In genomic region chr4:4985844-4986243, GRCh38 we compare ENCODE assay signal across 15 cellular contexts. TPM values are rescaled to one million over a fixed set of nuclear protein-coding genes. Genes with fewer than 3 reads are reported as not detected.
DNase-seq lines count a peak whose midpoint lies in the region; ATAC-seq and TF ChIP-seq lines count a peak whose summit lies in the region.
"Had no signal": no experiment of that assay in that cellular context is flagged by ENCODE, and none has a peak within 500 bp of the region (broad histone marks: within the 10 kb centered on the region; RNA-seq: fewer than 3 reads in every experiment).

No MANE protein-coding gene starts in this region.

- H3K4me3 ChIP-seq in NB4 (ENCODE audit: low read depth, low read length) (no peak overlapping the region), endodermal cell (ENCODE audit: low read length) (no peak overlapping the region), retinal pigment epithelial cell (ENCODE audit: low read length) (no peak overlapping the region)
- H3K4me3 ChIP-seq: ascending aorta, BLaER1, esophagus squamous epithelium, thoracic aorta had no signal

- H3K4me3 Mint-ChIP-seq in endodermal cell (no peak overlapping the region), T-helper 17 cell (no peak overlapping the region)

- H3K4me1 Mint-ChIP-seq in endodermal cell (no peaks in the 10 kb centered on the region), T-helper 17 cell (peaks cover 7% of the 10 kb centered on the region)

- H3K27me3 Mint-ChIP-seq in endodermal cell (ENCODE audit: insufficient read depth) (no peaks in the 10 kb centered on the region), T-helper 17 cell (peaks cover 38% of the 10 kb centered on the region)

- H3K36me3 Mint-ChIP-seq in endodermal cell (ENCODE audit: low read depth) (no peaks in the 10 kb centered on the region), T-helper 17 cell (ENCODE audit: low read depth) (peaks cover 9% of the 10 kb centered on the region)

- H3K9me3 ChIP-seq in endodermal cell (ENCODE audit: control insufficient read depth, low read length), result no peaks in the 10 kb centered on the region
- H3K9me3 ChIP-seq in T-helper 17 cell (ENCODE audit: control insufficient read depth, low read length, poor library complexity, severe bottlenecking), result no peaks in the 10 kb centered on the region
- H3K9me3 ChIP-seq: ascending aorta, BLaER1, esophagus squamous epithelium, thoracic aorta had no signal

- no peaks in the 10 kb centered on the region for H3K9me3 Mint-ChIP-seq in endodermal cell

- H3K4me1 ChIP-seq in endodermal cell (ENCODE audit: control insufficient read depth, insufficient read depth, low read length), result no peaks in the 10 kb centered on the region
- H3K4me1 ChIP-seq: BLaER1 had no signal

- no peaks in the 10 kb centered on the region for H3K27me3 ChIP-seq in endodermal cell (ENCODE audit: control insufficient read depth, insufficient read depth, low read length, poor library complexity, severe bottlenecking)
- H3K27me3 ChIP-seq: ascending aorta, BLaER1, esophagus squamous epithelium had no signal

- WGBS in endodermal cell (ENCODE audit: insufficient coverage in 1 of 2, insufficient read length in 1 of 2), 2 experiments, result 80 to 82% methylated on average over 1 of the region's 1 CpG

- DNase-seq in SIG-M5 treated with dmso at 0.1 percent for 504 hours (lab: John Stamatoyannopoulos, UW; ENCODE audit: unreplicated experiment) (peak; percentile 1), SIG-M5 (lab: John Stamatoyannopoulos, UW) (no peak), NB4 (ENCODE audit: low read depth) (peak; percentile 57), endodermal cell (peak; percentile 69), retinal pigment epithelial cell (ENCODE audit: low read depth) (no peak), ureter (ENCODE audit: low spot score) (no peak), T-helper 17 cell (no peak)
- DNase-seq: esophagus squamous epithelium, T-helper 2 cell had no signal

- no peaks in the 10 kb centered on the region for H3K36me3 ChIP-seq in endodermal cell (ENCODE audit: control insufficient read depth, insufficient read depth, low read length)
- H3K36me3 ChIP-seq: ascending aorta, BLaER1, esophagus squamous epithelium, thoracic aorta had no signal

- H3K9ac ChIP-seq in endodermal cell (ENCODE audit: extremely low read depth, low read length, poor library complexity, severe bottlenecking), result no peak overlapping the region
- H3K9ac ChIP-seq: BLaER1 had no signal

- TF ChIP-seq POLR2A in NB4 (IDR thresholded peaks at IDR 0.05; ENCODE audit: extremely low read depth, insufficient read length), result no peak

- ATAC-seq in GM21576 (IDR thresholded peaks at IDR 0.05; ENCODE audit: unreplicated experiment) (no peak), T-helper 17 cell (no peak)

- H3K27ac ChIP-seq in endodermal cell (ENCODE audit: low read depth, low read length), result no peak overlapping the region
- H3K27ac ChIP-seq: ascending aorta, BLaER1, esophagus squamous epithelium, thoracic aorta had no signal

- TF ChIP-seq CTCF in NB4 (IDR thresholded peaks at IDR 0.05; ENCODE audit: low read depth, low read length) (peak; percentile 62), endodermal cell (conservative IDR thresholded peaks at IDR 0.05) (peak; percentile 67), retinal pigment epithelial cell (conservative IDR thresholded peaks at IDR 0.05; ENCODE audit: low read depth, low read length) (peak; percentile 41)

- H3K27ac Mint-ChIP-seq in endodermal cell, result no peak overlapping the region
- H3K27ac Mint-ChIP-seq in T-helper 17 cell, result no peak overlapping the region
- H3K27ac Mint-ChIP-seq: progenitor cell of endocrine pancreas had no signal

RNA-seq across cellular contexts. Expression of gene CYTL1, which starts 33.4 kb away (rescaled TPM):
- total RNA-seq in endodermal cell (1 to 10 TPM; 2.2 to 3.7 TPM), ureter (3.0 TPM), T-helper 17 cell (not detected)
- polyA plus RNA-seq in endodermal cell (2013, experiment 1 of 2), result 0.93 TPM
- polyA plus RNA-seq in endodermal cell (2013, experiment 2 of 2), result 1.4 TPM
- total RNA-seq: NCI-H460 had no signal

Comparison
In these comparisons a context has a peak if more than half of its experiments do, and no peak if none do; other contexts are left out.
1. DNase-seq: peak in SIG-M5 treated with dmso at 0.1 percent for 504 hours (single experiment), NB4 (single experiment) and endodermal cell (single experiment); none in SIG-M5 (single experiment), retinal pigment epithelial cell (single experiment), ureter (single experiment) and T-helper 17 cell (0 of 3).
2. Peak in every context shown above with its lines, with median percentiles within 50 percentile points of each other: CTCF ChIP-seq.